In genomic region chr11:33160147-33160546, GRCh38 we compare ENCODE assay signal across 8 cellular contexts. TPM values are rescaled to one million over a fixed set of nuclear protein-coding genes. Genes with fewer than 3 reads are reported as not detected.
A peak's percentile ranks its signal among the peaks of the same experiment; 100 is the strongest.
DNase-seq lines count a peak whose midpoint lies in the region; ATAC-seq and TF ChIP-seq lines count a peak whose summit lies in the region.

No MANE protein-coding gene starts in this region.

- in situ Hi-C loops in astrocyte of the spinal cord (cut with HindIII; ENCODE audit: low sequenced_read_pairs), result no loop called here

- TF ChIP-seq CTCF in astrocyte of the spinal cord (IDR thresholded peaks at IDR 0.05; ENCODE audit: low read depth, low read length) (no peak), tibial artery (IDR thresholded peaks at IDR 0.05) (no peak)

- H3K27me3 ChIP-seq in tibial artery, result no peaks in the 10 kb centered on the region

- H3K36me3 ChIP-seq in tibial artery, result no peaks in the 10 kb centered on the region

- peaks cover 0 to 43% (median 19%) of the 10 kb centered on the region in 4 donors for H3K4me1 ChIP-seq in tibial artery

- intact Hi-C loops in tibial artery (cut with DNase I; ENCODE audit: low total_unique reads), result no loop called here

- H3K4me3 ChIP-seq in astrocyte of the spinal cord (ENCODE audit: low read depth, low read length) (peak overlapping the region; percentile 93), tibial artery (peak overlapping the region; percentile 78 to 82)

- ATAC-seq in left lobe of liver, result peak; percentile 4
- no peak for ATAC-seq in HG02973 (IDR thresholded peaks at IDR 0.05; ENCODE audit: unreplicated experiment)

- DNase-seq in NCI-H82 (lab: John Stamatoyannopoulos, UW), result peak; percentile 17
- no peak for DNase-seq in NCI-H82 treated with DMSO at 0.1 percent for 48 hours (lab: John Stamatoyannopoulos, UW; ENCODE audit: unreplicated experiment)
- DNase-seq in NCI-H2171 (lab: John Stamatoyannopoulos, UW), result peak; percentile 23
- peak; percentile 65 for DNase-seq in astrocyte of the spinal cord (ENCODE audit: low read depth, low spot score)
- no peak for DNase-seq in left lobe of liver (ENCODE audit: low spot score)
- DNase-seq in tibial artery, result no peak
- no peak for DNase-seq in epidermal melanocyte (ENCODE audit: insufficient read length, low spot score)

- H3K9me3 ChIP-seq in tibial artery, result no peaks in the 10 kb centered on the region

- H3K27ac ChIP-seq in tibial artery, result no peak overlapping the region

RNA-seq across cellular contexts. Expression of gene CSTF3, which starts 1.1 kb away (rescaled TPM):
- total RNA-seq in left lobe of liver, result 9.9 TPM

Comparison
In these comparisons a context has a peak if more than half of its experiments do, and no peak if none do; other contexts are left out.
1. DNase-seq: peak in NCI-H82 (single experiment), NCI-H2171 (single experiment) and astrocyte of the spinal cord (single experiment); none in NCI-H82 treated with DMSO at 0.1 percent for 48 hours (single experiment), left lobe of liver (single experiment), tibial artery (0 of 2) and epidermal melanocyte (single experiment).